1 cellular context compared by ENCODE assay signal in the genomic region with DNA sequence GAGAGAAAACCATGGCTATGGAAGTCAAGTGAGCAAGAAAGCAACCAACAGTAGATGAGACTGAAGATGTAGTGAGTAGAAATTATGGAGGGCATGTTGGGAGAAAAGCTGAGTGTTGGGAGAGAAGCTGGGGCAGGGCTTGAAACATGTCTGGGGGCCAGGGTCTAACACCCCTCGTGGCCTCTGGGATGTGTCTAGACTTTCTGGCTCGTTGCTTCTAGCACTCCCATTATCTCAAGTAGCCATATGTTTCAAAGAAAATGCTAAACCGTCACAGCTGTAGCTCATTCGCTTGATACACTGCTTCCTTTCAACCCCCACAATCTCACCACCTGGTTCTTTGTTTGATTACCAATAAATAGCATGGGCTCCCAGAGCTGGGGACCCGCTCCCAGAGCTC.
TF ChIP-seq lines count a peak whose summit lies in the region.

No MANE protein-coding gene starts in this region.

TF ChIP-seq in K562, 482 proteins besides CTCF, POLR2A, EP300 and RAD21 (continued from another document and continues in another):
- TF ChIP-seq, protein P1, sequence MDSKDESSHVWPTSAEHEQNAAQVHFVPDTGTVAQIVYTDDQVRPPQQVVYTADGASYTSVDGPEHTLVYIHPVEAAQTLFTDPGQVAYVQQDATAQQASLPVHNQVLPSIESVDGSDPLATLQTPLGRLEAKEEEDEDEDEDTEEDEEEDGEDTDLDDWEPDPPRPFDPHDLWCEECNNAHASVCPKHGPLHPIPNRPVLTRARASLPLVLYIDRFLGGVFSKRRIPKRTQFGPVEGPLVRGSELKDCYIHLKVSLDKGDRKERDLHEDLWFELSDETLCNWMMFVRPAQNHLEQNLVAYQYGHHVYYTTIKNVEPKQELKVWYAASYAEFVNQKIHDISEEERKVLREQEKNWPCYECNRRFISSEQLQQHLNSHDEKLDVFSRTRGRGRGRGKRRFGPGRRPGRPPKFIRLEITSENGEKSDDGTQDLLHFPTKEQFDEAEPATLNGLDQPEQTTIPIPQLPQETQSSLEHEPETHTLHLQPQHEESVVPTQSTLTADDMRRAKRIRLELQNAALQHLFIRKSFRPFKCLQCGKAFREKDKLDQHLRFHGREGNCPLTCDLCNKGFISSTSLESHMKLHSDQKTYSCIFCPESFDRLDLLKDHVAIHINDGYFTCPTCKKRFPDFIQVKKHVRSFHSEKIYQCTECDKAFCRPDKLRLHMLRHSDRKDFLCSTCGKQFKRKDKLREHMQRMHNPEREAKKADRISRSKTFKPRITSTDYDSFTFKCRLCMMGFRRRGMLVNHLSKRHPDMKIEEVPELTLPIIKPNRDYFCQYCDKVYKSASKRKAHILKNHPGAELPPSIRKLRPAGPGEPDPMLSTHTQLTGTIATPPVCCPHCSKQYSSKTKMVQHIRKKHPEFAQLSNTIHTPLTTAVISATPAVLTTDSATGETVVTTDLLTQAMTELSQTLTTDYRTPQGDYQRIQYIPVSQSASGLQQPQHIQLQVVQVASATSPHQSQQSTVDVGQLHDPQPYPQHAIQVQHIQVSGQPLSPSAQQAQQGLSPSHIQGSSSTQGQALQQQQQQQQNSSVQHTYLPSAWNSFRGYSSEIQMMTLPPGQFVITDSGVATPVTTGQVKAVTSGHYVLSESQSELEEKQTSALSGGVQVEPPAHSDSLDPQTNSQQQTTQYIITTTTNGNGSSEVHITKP (IDR thresholded peaks at IDR 0.05; ENCODE audit: partially characterized antibody), result peak; percentile 57
- no peak for TF ChIP-seq ZBED1 (IDR thresholded peaks at IDR 0.05)
- TF ChIP-seq RFX7 (CRISPR knock-in tag; IDR thresholded peaks at IDR 0.05), result no peak
- no peak for TF ChIP-seq FOXJ3 (CRISPR knock-in tag; IDR thresholded peaks at IDR 0.05)
- TF ChIP-seq ZKSCAN1 (IDR thresholded peaks at IDR 0.05; ENCODE audit: low read depth, low read length), result no peak
- no peak for TF ChIP-seq NBN (IDR thresholded peaks at IDR 0.05; ENCODE audit: low read depth)
- TF ChIP-seq SIX5 (IDR thresholded peaks at IDR 0.05; ENCODE audit: borderline replicate concordance in 1 of 2, insufficient read depth in 1 of 2, low read depth in 1 of 2, low read length in 2 of 2), result no peak
- TF ChIP-seq HDAC8 (tag; IDR thresholded peaks at IDR 0.05), result no peak
- TF ChIP-seq ZNF311 (CRISPR knock-in tag; IDR thresholded peaks at IDR 0.05), result no peak
- TF ChIP-seq ARID3B (CRISPR knock-in tag; IDR thresholded peaks at IDR 0.05; ENCODE audit: borderline replicate concordance), result no peak
- no peak for TF ChIP-seq GABPB2 (CRISPR knock-in tag; conservative IDR thresholded peaks at IDR 0.05)
- TF ChIP-seq ERF (CRISPR knock-in tag; IDR thresholded peaks at IDR 0.05), result no peak
- TF ChIP-seq SLC30A9 (CRISPR knock-in tag; IDR thresholded peaks at IDR 0.05), result no peak
- TF ChIP-seq RFX5 (IDR thresholded peaks at IDR 0.05; ENCODE audit: low read depth, low read length), result no peak
- TF ChIP-seq DPF2 (IDR thresholded peaks at IDR 0.05), result peak; percentile 54
- peak; percentile 90 for TF ChIP-seq CBFA2T3 (IDR thresholded peaks at IDR 0.05)
- TF ChIP-seq SMAD3 (CRISPR knock-in tag; conservative IDR thresholded peaks at IDR 0.05), result no peak
- TF ChIP-seq KAT8 (IDR thresholded peaks at IDR 0.05; ENCODE audit: low read depth), result no peak
- peak; percentile 25 for TF ChIP-seq TAF9B (IDR thresholded peaks at IDR 0.05; ENCODE audit: partially characterized antibody)
- TF ChIP-seq XRCC5 (IDR thresholded peaks at IDR 0.05; ENCODE audit: low read depth, low read length), result no peak
- no peak for TF ChIP-seq RBM15 (IDR thresholded peaks at IDR 0.05; ENCODE audit: insufficient read depth, low read length)
- TF ChIP-seq SMC3 (conservative IDR thresholded peaks at IDR 0.05; ENCODE audit: insufficient read depth, low read depth, low read length), result no peak
- TF ChIP-seq, protein P2, sequence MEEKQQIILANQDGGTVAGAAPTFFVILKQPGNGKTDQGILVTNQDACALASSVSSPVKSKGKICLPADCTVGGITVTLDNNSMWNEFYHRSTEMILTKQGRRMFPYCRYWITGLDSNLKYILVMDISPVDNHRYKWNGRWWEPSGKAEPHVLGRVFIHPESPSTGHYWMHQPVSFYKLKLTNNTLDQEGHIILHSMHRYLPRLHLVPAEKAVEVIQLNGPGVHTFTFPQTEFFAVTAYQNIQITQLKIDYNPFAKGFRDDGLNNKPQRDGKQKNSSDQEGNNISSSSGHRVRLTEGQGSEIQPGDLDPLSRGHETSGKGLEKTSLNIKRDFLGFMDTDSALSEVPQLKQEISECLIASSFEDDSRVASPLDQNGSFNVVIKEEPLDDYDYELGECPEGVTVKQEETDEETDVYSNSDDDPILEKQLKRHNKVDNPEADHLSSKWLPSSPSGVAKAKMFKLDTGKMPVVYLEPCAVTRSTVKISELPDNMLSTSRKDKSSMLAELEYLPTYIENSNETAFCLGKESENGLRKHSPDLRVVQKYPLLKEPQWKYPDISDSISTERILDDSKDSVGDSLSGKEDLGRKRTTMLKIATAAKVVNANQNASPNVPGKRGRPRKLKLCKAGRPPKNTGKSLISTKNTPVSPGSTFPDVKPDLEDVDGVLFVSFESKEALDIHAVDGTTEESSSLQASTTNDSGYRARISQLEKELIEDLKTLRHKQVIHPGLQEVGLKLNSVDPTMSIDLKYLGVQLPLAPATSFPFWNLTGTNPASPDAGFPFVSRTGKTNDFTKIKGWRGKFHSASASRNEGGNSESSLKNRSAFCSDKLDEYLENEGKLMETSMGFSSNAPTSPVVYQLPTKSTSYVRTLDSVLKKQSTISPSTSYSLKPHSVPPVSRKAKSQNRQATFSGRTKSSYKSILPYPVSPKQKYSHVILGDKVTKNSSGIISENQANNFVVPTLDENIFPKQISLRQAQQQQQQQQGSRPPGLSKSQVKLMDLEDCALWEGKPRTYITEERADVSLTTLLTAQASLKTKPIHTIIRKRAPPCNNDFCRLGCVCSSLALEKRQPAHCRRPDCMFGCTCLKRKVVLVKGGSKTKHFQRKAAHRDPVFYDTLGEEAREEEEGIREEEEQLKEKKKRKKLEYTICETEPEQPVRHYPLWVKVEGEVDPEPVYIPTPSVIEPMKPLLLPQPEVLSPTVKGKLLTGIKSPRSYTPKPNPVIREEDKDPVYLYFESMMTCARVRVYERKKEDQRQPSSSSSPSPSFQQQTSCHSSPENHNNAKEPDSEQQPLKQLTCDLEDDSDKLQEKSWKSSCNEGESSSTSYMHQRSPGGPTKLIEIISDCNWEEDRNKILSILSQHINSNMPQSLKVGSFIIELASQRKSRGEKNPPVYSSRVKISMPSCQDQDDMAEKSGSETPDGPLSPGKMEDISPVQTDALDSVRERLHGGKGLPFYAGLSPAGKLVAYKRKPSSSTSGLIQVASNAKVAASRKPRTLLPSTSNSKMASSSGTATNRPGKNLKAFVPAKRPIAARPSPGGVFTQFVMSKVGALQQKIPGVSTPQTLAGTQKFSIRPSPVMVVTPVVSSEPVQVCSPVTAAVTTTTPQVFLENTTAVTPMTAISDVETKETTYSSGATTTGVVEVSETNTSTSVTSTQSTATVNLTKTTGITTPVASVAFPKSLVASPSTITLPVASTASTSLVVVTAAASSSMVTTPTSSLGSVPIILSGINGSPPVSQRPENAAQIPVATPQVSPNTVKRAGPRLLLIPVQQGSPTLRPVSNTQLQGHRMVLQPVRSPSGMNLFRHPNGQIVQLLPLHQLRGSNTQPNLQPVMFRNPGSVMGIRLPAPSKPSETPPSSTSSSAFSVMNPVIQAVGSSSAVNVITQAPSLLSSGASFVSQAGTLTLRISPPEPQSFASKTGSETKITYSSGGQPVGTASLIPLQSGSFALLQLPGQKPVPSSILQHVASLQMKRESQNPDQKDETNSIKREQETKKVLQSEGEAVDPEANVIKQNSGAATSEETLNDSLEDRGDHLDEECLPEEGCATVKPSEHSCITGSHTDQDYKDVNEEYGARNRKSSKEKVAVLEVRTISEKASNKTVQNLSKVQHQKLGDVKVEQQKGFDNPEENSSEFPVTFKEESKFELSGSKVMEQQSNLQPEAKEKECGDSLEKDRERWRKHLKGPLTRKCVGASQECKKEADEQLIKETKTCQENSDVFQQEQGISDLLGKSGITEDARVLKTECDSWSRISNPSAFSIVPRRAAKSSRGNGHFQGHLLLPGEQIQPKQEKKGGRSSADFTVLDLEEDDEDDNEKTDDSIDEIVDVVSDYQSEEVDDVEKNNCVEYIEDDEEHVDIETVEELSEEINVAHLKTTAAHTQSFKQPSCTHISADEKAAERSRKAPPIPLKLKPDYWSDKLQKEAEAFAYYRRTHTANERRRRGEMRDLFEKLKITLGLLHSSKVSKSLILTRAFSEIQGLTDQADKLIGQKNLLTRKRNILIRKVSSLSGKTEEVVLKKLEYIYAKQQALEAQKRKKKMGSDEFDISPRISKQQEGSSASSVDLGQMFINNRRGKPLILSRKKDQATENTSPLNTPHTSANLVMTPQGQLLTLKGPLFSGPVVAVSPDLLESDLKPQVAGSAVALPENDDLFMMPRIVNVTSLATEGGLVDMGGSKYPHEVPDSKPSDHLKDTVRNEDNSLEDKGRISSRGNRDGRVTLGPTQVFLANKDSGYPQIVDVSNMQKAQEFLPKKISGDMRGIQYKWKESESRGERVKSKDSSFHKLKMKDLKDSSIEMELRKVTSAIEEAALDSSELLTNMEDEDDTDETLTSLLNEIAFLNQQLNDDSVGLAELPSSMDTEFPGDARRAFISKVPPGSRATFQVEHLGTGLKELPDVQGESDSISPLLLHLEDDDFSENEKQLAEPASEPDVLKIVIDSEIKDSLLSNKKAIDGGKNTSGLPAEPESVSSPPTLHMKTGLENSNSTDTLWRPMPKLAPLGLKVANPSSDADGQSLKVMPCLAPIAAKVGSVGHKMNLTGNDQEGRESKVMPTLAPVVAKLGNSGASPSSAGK (IDR thresholded peaks at IDR 0.05), result peak; percentile 37
- TF ChIP-seq TGIF2 (CRISPR knock-in tag; IDR thresholded peaks at IDR 0.05), result no peak
- TF ChIP-seq SMARCB1 (IDR thresholded peaks at IDR 0.05; ENCODE audit: insufficient read length, low read depth), result no peak
- peak; percentile 80 for TF ChIP-seq TCF3 (CRISPR knock-in tag; IDR thresholded peaks at IDR 0.05)
- TF ChIP-seq EP400 (IDR thresholded peaks at IDR 0.05), result no peak
- TF ChIP-seq MEF2D (tag; conservative IDR thresholded peaks at IDR 0.05; ENCODE audit: low read depth), result no peak
- TF ChIP-seq, protein P3, sequence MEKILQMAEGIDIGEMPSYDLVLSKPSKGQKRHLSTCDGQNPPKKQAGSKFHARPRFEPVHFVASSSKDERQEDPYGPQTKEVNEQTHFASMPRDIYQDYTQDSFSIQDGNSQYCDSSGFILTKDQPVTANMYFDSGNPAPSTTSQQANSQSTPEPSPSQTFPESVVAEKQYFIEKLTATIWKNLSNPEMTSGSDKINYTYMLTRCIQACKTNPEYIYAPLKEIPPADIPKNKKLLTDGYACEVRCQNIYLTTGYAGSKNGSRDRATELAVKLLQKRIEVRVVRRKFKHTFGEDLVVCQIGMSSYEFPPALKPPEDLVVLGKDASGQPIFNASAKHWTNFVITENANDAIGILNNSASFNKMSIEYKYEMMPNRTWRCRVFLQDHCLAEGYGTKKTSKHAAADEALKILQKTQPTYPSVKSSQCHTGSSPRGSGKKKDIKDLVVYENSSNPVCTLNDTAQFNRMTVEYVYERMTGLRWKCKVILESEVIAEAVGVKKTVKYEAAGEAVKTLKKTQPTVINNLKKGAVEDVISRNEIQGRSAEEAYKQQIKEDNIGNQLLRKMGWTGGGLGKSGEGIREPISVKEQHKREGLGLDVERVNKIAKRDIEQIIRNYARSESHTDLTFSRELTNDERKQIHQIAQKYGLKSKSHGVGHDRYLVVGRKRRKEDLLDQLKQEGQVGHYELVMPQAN (IDR thresholded peaks at IDR 0.05; ENCODE audit: borderline replicate concordance), result no peak
- TF ChIP-seq ZNF644 (tag; IDR thresholded peaks at IDR 0.05; ENCODE audit: low read depth), result no peak
- TF ChIP-seq IFI16 (CRISPR knock-in tag; IDR thresholded peaks at IDR 0.05), result no peak
- no peak for TF ChIP-seq SMARCC2 (IDR thresholded peaks at IDR 0.05; ENCODE audit: low read depth)
